Comparison of ENCODE assay signal across 8 cellular contexts in genomic region chr3:57164217-57164605, GRCh38. TPM values are rescaled to one million over a fixed set of nuclear protein-coding genes. Genes with fewer than 3 reads are reported as not detected.
DNase-seq lines count a peak whose midpoint lies in the region; ATAC-seq and TF ChIP-seq lines count a peak whose summit lies in the region.

No MANE protein-coding gene starts in this region.

- H3K9me3 Mint-ChIP-seq in activated naive CD8-positive, alpha-beta T cell (ENCODE audit: low read depth) = no peaks in the 10 kb centered on the region

- H3K27me3 Mint-ChIP-seq in activated naive CD8-positive, alpha-beta T cell = peaks cover 49% of the 10 kb centered on the region

- peak overlapping the region; percentile 87 for H3K4me3 Mint-ChIP-seq in activated naive CD8-positive, alpha-beta T cell

- peaks cover 35% of the 10 kb centered on the region for H3K27me3 ChIP-seq in iPS-18a (ENCODE audit: control insufficient read depth, insufficient read depth, low read length)
- peaks cover 0 to 97% (median 17%) of the 10 kb centered on the region in 7 donors for H3K27me3 ChIP-seq in spleen (replicated peaks in 1 of 7)

- WGBS in spleen, 5 donors = 3 to 12% (median 6%) methylated on average over 23 to 28 of the region's 28 CpGs

- intact Hi-C loops in spleen (cut with DNase I; ENCODE audit: low total_unique reads) = no loop called here

- DNase-seq in NCI-H1417 (lab: John Stamatoyannopoulos, UW) = peak in 2 of 3 experiments; percentile 19 to 39
- DNase-seq in NCI-H1417 treated with DMSO at 0.1 percent for 48 hours (lab: John Stamatoyannopoulos, UW) = no peak
- DNase-seq in spleen = no peak
- no peak for DNase-seq in GOT3 (lab: John Stamatoyannopoulos, UW)
- DNase-seq in epidermal melanocyte (ENCODE audit: insufficient read length, low spot score) = no peak

- H3K36me3 Mint-ChIP-seq in activated naive CD8-positive, alpha-beta T cell = no peaks in the 10 kb centered on the region

- H3K4me3 ChIP-seq in iPS-18a (ENCODE audit: low read length) = peak overlapping the region; percentile 86
- peak overlapping the region; percentile 71 to 85 (median 77) for H3K4me3 ChIP-seq in spleen

- H3K9ac ChIP-seq in iPS-18a (ENCODE audit: low read length) = peak overlapping the region; percentile 86

- H3K27ac Mint-ChIP-seq in activated naive CD8-positive, alpha-beta T cell = peak overlapping the region; percentile 28

- H3K36me3 ChIP-seq in iPS-18a (ENCODE audit: control insufficient read depth, low read depth, low read length) (no peaks in the 10 kb centered on the region), spleen (no peaks in the 10 kb centered on the region)

- no peak for TF ChIP-seq CTCF in spleen (IDR thresholded peaks at IDR 0.05 in 8 of 11, conservative IDR thresholded peaks at IDR 0.05 in 3 of 11)

- no peak for ATAC-seq in GM19328 (IDR thresholded peaks at IDR 0.05; ENCODE audit: unreplicated experiment)

- H3K27ac ChIP-seq in iPS-18a (ENCODE audit: low read length) (no peak overlapping the region), spleen (peak overlapping the region in 3 of 8 donors; percentile 22 to 58 (median 28))

- peaks cover 18% of the 10 kb centered on the region for H3K4me1 Mint-ChIP-seq in activated naive CD8-positive, alpha-beta T cell (ENCODE audit: low read depth)

- H3K4me1 ChIP-seq in iPS-18a (ENCODE audit: control insufficient read depth, low read depth, low read length) = peaks cover 51% of the 10 kb centered on the region
- H3K4me1 ChIP-seq in spleen = peaks cover 7 to 54% (median 30%) of the 10 kb centered on the region in 6 donors

- no peaks in the 10 kb centered on the region for H3K9me3 ChIP-seq in iPS-18a (ENCODE audit: control insufficient read depth, low read depth, low read length)
- H3K9me3 ChIP-seq in spleen = no peaks in the 10 kb centered on the region

- no peak for TF ChIP-seq POLR2A in spleen (IDR thresholded peaks at IDR 0.05)

RNA-seq across cellular contexts. Expression of gene IL17RD, which starts 0.9 kb away (rescaled TPM):
- 10 to 100 TPM in 1 of 7 donors, 1 to 10 TPM in 6; 1.7 to 15.9 (median 3.8) TPM for total RNA-seq in spleen
- polyA plus RNA-seq in spleen = under 1 TPM; 0.20 to 0.58 (median 0.35) TPM

RNA-seq across cellular contexts. Expression of gene HESX1, which starts 35.6 kb away (rescaled TPM):
- 1 to 10 TPM in 4 of 7 donors, under 1 TPM in 1, not detected in 2; 0.70 to 1.8 (median 1.3) TPM for total RNA-seq in spleen
- polyA plus RNA-seq in spleen = 1 to 10 TPM; 2.4 to 3.4 (median 3.2) TPM

Comparison
In these comparisons a context has a peak if more than half of its experiments do, and no peak if none do; other contexts are left out.
1. DNase-seq: peak in NCI-H1417 (2 of 3); none in NCI-H1417 treated with DMSO at 0.1 percent for 48 hours (single experiment), spleen (single experiment), GOT3 (single experiment) and epidermal melanocyte (single experiment).